Comparison of ENCODE assay signal across 11 cellular contexts in genomic region chr3:182914341-182914740, GRCh38.
A peak's percentile ranks its signal among the peaks of the same experiment; 100 is the strongest.
DNase-seq lines count a peak whose midpoint lies in the region; ATAC-seq, FAIRE-seq and TF ChIP-seq lines count a peak whose summit lies in the region.
"Had no signal": no experiment of that assay in that cellular context is flagged by ENCODE, and none has a peak within 500 bp of the region (broad histone marks: within the 10 kb centered on the region; RNA-seq: fewer than 3 reads in every experiment).

No MANE protein-coding gene starts in this region.

- H3K27me3 ChIP-seq in left lung, result no peaks in the 10 kb centered on the region

- peaks cover 10% of the 10 kb centered on the region for H3K36me3 Mint-ChIP-seq in activated CD4-positive, alpha-beta memory T cell treated with anti-CD3 and anti-CD28 coated beads for 36 hours

- no peak for FAIRE-seq in urothelium cell line (lab: Jason Lieb, UNC)

- no peaks in the 10 kb centered on the region for H3K9me3 Mint-ChIP-seq in activated CD4-positive, alpha-beta memory T cell treated with anti-CD3 and anti-CD28 coated beads for 36 hours

- no peak overlapping the region for H3K4me3 ChIP-seq in left lung

- peaks cover 45% of the 10 kb centered on the region for H3K4me1 Mint-ChIP-seq in activated CD4-positive, alpha-beta memory T cell treated with anti-CD3 and anti-CD28 coated beads for 36 hours (ENCODE audit: low read depth)

- no peaks in the 10 kb centered on the region for H3K27me3 Mint-ChIP-seq in activated CD4-positive, alpha-beta memory T cell treated with anti-CD3 and anti-CD28 coated beads for 36 hours

- H3K27ac ChIP-seq in left lung (no peak overlapping the region), substantia nigra (ENCODE audit: low read depth, low read length, poor library complexity, severe bottlenecking) (no peak overlapping the region)

- H3K4me1 ChIP-seq in left lung, result no peaks in the 10 kb centered on the region

- peak overlapping the region; percentile 18 for H3K27ac Mint-ChIP-seq in activated CD4-positive, alpha-beta memory T cell treated with anti-CD3 and anti-CD28 coated beads for 36 hours

- no peaks in the 10 kb centered on the region for H3K9me3 ChIP-seq in left lung

- CTCF ChIA-PET in activated CD4-positive, alpha-beta memory T cell treated with anti-CD3 and anti-CD28 coated beads for 36 hours (lab: Charles Lee), result interaction anchor here (0.8 kb wide), 1 partner anchor 271 kb away, joined by 3 read pairs; no protein-coding TSS in a partner anchor

- H3K36me3 ChIP-seq in left lung, result peaks cover 0 to 30% of the 10 kb centered on the region in 2 donors

- POLR2A ChIA-PET in activated CD4-positive, alpha-beta memory T cell treated with anti-CD3 and anti-CD28 coated beads for 36 hours (lab: Charles Lee), result no interaction called here

- no peak overlapping the region for H3K4me3 Mint-ChIP-seq in activated CD4-positive, alpha-beta memory T cell treated with anti-CD3 and anti-CD28 coated beads for 36 hours

- no peak for TF ChIP-seq CTCF in left lung (IDR thresholded peaks at IDR 0.05)

- peak; percentile 29 for DNase-seq in GM04504 (ENCODE audit: low read depth)
- DNase-seq in activated CD4-positive, alpha-beta memory T cell treated with anti-CD3 and anti-CD28 coated beads for 36 hours, result no peak
- DNase-seq in left lung, result no peak
- no peak for DNase-seq in urothelium cell line (ENCODE audit: low spot score)
- no peak for DNase-seq in HUDEP-2 (lab: John Stamatoyannopoulos, UW; ENCODE audit: unreplicated experiment in 76 of 76)
- DNase-seq in substantia nigra (lab: John Stamatoyannopoulos, UW), result no peak
- DNase-seq: cortex of kidney, DMS79 had no signal

- intact Hi-C loops in activated CD4-positive, alpha-beta memory T cell treated with anti-CD3 and anti-CD28 coated beads for 36 hours (cut with micrococcal nuclease), result loop anchor here (5.0 to 10.0 kb wide), 2 partner anchors 53 to 470 kb away; no protein-coding TSS in a partner anchor
- intact Hi-C loops in left lung (cut with DNase I), result no loop called here

- ATAC-seq in GM19438 (IDR thresholded peaks at IDR 0.05; ENCODE audit: low read depth, unreplicated experiment) (peak; percentile 29), HG03064 (IDR thresholded peaks at IDR 0.05; ENCODE audit: low read depth, unreplicated experiment) (peak; percentile 40), left lung (no peak)
- ATAC-seq: HCT116 had no signal
